Comparison of ENCODE assay signal across 1 cellular context in the genomic region with DNA sequence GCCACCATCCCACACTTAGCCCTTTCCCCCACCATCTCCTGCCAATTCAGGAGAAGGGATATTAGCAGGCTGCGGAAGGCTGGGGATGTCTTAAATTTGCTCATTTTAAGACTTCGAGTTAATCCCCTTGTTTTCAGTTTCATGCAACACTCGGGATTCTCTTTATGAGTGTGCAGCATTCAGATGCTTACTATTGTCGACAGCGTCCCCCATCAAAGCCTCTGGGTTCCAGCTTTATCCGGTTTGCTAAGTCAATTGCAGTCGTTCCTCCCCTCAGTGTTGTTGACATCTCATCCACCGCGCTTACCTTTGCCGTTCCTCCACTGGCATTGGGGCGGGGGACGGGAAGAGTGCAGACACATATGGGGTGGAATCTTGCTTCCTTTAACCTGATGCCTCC.
TF ChIP-seq lines count a peak whose summit lies in the region.

No MANE protein-coding gene starts in this region.

TF ChIP-seq in H1, 55 proteins besides CTCF, POLR2A, EP300 and RAD21:
- TF ChIP-seq USF2 (IDR thresholded peaks at IDR 0.05; ENCODE audit: low read length), result no peak
- no peak for TF ChIP-seq KDM5A (IDR thresholded peaks at IDR 0.05; ENCODE audit: low read length)
- TF ChIP-seq RBBP5 (IDR thresholded peaks at IDR 0.05; ENCODE audit: borderline replicate concordance, low read depth, low read length), result no peak
- no peak for TF ChIP-seq SRF (IDR thresholded peaks at IDR 0.05; ENCODE audit: low read depth, low read length)
- TF ChIP-seq SIRT6 (IDR thresholded peaks at IDR 0.05; ENCODE audit: low read length), result no peak
- no peak for TF ChIP-seq GTF2F1 (IDR thresholded peaks at IDR 0.05; ENCODE audit: borderline replicate concordance, low read depth, low read length)
- TF ChIP-seq TAF7 (optimal IDR thresholded peaks at IDR 0.05; ENCODE audit: borderline replicate concordance, low read depth, low read length), result no peak
- no peak for TF ChIP-seq SP4 (IDR thresholded peaks at IDR 0.05; ENCODE audit: low read length)
- no peak for TF ChIP-seq JUND (IDR thresholded peaks at IDR 0.05; ENCODE audit: low read length)
- TF ChIP-seq, protein P1, sequence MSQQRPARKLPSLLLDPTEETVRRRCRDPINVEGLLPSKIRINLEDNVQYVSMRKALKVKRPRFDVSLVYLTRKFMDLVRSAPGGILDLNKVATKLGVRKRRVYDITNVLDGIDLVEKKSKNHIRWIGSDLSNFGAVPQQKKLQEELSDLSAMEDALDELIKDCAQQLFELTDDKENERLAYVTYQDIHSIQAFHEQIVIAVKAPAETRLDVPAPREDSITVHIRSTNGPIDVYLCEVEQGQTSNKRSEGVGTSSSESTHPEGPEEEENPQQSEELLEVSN (IDR thresholded peaks at IDR 0.05), result no peak
- TF ChIP-seq BRCA1 (IDR thresholded peaks at IDR 0.05; ENCODE audit: low read depth, low read length), result no peak
- no peak for TF ChIP-seq TAF1 (IDR thresholded peaks at IDR 0.05; ENCODE audit: low read depth, low read length)
- TF ChIP-seq SUZ12 (IDR thresholded peaks at IDR 0.05; ENCODE audit: low read length), result no peak
- no peak for TF ChIP-seq BCL11A (IDR thresholded peaks at IDR 0.05; ENCODE audit: low read depth in 2 of 2, low read length in 2 of 2)
- TF ChIP-seq, protein P2, sequence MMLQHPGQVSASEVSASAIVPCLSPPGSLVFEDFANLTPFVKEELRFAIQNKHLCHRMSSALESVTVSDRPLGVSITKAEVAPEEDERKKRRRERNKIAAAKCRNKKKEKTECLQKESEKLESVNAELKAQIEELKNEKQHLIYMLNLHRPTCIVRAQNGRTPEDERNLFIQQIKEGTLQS (IDR thresholded peaks at IDR 0.05; ENCODE audit: insufficient read depth, low read depth, low read length), result no peak
- no peak for TF ChIP-seq RFX5 (IDR thresholded peaks at IDR 0.05; ENCODE audit: borderline replicate concordance, low read depth, low read length)
- TF ChIP-seq, protein P3, sequence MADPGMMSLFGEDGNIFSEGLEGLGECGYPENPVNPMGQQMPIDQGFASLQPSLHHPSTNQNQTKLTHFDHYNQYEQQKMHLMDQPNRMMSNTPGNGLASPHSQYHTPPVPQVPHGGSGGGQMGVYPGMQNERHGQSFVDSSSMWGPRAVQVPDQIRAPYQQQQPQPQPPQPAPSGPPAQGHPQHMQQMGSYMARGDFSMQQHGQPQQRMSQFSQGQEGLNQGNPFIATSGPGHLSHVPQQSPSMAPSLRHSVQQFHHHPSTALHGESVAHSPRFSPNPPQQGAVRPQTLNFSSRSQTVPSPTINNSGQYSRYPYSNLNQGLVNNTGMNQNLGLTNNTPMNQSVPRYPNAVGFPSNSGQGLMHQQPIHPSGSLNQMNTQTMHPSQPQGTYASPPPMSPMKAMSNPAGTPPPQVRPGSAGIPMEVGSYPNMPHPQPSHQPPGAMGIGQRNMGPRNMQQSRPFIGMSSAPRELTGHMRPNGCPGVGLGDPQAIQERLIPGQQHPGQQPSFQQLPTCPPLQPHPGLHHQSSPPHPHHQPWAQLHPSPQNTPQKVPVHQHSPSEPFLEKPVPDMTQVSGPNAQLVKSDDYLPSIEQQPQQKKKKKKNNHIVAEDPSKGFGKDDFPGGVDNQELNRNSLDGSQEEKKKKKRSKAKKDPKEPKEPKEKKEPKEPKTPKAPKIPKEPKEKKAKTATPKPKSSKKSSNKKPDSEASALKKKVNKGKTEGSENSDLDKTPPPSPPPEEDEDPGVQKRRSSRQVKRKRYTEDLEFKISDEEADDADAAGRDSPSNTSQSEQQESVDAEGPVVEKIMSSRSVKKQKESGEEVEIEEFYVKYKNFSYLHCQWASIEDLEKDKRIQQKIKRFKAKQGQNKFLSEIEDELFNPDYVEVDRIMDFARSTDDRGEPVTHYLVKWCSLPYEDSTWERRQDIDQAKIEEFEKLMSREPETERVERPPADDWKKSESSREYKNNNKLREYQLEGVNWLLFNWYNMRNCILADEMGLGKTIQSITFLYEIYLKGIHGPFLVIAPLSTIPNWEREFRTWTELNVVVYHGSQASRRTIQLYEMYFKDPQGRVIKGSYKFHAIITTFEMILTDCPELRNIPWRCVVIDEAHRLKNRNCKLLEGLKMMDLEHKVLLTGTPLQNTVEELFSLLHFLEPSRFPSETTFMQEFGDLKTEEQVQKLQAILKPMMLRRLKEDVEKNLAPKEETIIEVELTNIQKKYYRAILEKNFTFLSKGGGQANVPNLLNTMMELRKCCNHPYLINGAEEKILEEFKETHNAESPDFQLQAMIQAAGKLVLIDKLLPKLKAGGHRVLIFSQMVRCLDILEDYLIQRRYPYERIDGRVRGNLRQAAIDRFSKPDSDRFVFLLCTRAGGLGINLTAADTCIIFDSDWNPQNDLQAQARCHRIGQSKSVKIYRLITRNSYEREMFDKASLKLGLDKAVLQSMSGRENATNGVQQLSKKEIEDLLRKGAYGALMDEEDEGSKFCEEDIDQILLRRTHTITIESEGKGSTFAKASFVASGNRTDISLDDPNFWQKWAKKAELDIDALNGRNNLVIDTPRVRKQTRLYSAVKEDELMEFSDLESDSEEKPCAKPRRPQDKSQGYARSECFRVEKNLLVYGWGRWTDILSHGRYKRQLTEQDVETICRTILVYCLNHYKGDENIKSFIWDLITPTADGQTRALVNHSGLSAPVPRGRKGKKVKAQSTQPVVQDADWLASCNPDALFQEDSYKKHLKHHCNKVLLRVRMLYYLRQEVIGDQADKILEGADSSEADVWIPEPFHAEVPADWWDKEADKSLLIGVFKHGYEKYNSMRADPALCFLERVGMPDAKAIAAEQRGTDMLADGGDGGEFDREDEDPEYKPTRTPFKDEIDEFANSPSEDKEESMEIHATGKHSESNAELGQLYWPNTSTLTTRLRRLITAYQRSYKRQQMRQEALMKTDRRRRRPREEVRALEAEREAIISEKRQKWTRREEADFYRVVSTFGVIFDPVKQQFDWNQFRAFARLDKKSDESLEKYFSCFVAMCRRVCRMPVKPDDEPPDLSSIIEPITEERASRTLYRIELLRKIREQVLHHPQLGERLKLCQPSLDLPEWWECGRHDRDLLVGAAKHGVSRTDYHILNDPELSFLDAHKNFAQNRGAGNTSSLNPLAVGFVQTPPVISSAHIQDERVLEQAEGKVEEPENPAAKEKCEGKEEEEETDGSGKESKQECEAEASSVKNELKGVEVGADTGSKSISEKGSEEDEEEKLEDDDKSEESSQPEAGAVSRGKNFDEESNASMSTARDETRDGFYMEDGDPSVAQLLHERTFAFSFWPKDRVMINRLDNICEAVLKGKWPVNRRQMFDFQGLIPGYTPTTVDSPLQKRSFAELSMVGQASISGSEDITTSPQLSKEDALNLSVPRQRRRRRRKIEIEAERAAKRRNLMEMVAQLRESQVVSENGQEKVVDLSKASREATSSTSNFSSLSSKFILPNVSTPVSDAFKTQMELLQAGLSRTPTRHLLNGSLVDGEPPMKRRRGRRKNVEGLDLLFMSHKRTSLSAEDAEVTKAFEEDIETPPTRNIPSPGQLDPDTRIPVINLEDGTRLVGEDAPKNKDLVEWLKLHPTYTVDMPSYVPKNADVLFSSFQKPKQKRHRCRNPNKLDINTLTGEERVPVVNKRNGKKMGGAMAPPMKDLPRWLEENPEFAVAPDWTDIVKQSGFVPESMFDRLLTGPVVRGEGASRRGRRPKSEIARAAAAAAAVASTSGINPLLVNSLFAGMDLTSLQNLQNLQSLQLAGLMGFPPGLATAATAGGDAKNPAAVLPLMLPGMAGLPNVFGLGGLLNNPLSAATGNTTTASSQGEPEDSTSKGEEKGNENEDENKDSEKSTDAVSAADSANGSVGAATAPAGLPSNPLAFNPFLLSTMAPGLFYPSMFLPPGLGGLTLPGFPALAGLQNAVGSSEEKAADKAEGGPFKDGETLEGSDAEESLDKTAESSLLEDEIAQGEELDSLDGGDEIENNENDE (IDR thresholded peaks at IDR 0.05; ENCODE audit: insufficient replicate concordance, low read length), result no peak
- no peak for TF ChIP-seq YY1 (IDR thresholded peaks at IDR 0.05; ENCODE audit: low read depth, low read length)
- no peak for TF ChIP-seq KDM4A (IDR thresholded peaks at IDR 0.05; ENCODE audit: low read depth, low read length, severe bottlenecking)
- TF ChIP-seq MAFK (IDR thresholded peaks at IDR 0.05; ENCODE audit: low read depth, low read length), result no peak
